Comparison of ENCODE assay signal across 1 cellular context in the genomic region with DNA sequence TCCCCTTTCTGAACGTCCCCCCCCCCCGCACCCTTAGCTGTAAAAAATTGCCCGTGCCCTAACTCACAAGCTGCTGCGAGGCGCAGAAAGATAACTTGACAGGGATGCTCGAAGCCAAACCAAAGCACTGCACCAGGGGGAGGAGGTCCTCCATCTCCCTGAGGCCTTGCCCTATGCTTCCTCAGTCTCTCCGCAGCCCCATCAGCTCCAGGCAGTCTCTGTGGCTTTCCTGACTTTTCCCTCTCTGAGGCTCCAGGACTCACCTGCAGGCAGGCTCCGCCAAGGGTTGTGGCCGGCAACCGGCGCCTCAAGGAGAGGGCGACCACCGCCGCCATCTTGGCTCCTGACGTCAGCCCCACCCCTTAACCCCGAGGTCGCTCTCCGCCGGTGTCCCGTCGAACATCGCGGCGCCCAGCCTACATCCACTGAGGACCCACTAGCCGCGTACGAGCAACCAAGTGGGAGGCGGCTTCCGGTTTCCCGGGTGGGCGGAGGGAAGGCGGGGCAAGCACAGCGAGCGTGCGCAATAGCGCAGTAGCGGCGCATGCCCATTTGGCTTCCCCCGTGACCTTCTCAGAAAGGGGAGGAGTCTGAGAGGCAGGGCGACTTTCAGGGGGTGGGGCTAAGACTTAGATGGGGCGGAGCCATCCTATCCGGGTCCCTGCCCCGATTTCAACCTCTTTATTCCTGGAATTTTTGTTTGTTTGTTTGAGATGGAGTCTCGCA.
A peak's percentile ranks its signal among the peaks of the same experiment; 100 is the strongest.
TF ChIP-seq lines count a peak whose summit lies in the region.

SDHB (minus strand) TSS at position 348 of the 726 bp plus-strand sequence; CDS start at position 335, 13 bp downstream.

TF ChIP-seq in H1, 55 proteins besides CTCF, POLR2A, EP300 and RAD21:
- no peak for TF ChIP-seq RXRA (IDR thresholded peaks at IDR 0.05; ENCODE audit: insufficient read depth, low read depth, low read length)
- TF ChIP-seq SAP30 (IDR thresholded peaks at IDR 0.05; ENCODE audit: insufficient read depth, insufficient replicate concordance, low read length): peak; percentile 79
- 0 out of 2 replicates have a peak, but pooled peaks have one; percentile 21 for TF ChIP-seq TBP (IDR thresholded peaks at IDR 0.05; ENCODE audit: low read depth, low read length)
- TF ChIP-seq RBBP5 (IDR thresholded peaks at IDR 0.05; ENCODE audit: borderline replicate concordance, low read depth, low read length): no peak
- TF ChIP-seq HDAC6 (IDR thresholded peaks at IDR 0.05; ENCODE audit: low read depth, low read length): no peak
- TF ChIP-seq NRF1 (IDR thresholded peaks at IDR 0.05; ENCODE audit: low read depth, low read length): peak; percentile 73
- no peak for TF ChIP-seq FOSL1 (IDR thresholded peaks at IDR 0.05; ENCODE audit: insufficient read depth, low read depth, low read length)
- no peak for TF ChIP-seq KDM1A (IDR thresholded peaks at IDR 0.05; ENCODE audit: borderline replicate concordance, low read length)
- TF ChIP-seq BACH1 (IDR thresholded peaks at IDR 0.05; ENCODE audit: low read length): peak; percentile 98
- peak; percentile 98 to 100 for TF ChIP-seq HDAC2 (IDR thresholded peaks at IDR 0.05; ENCODE audit: borderline replicate concordance in 1 of 2, low read depth in 2 of 2, low read length in 2 of 2)
- TF ChIP-seq CBX8 (IDR thresholded peaks at IDR 0.05; ENCODE audit: borderline replicate concordance, low read depth, low read length): no peak
- TF ChIP-seq RFX5 (IDR thresholded peaks at IDR 0.05; ENCODE audit: borderline replicate concordance, low read depth, low read length): no peak
- TF ChIP-seq, protein P1, sequence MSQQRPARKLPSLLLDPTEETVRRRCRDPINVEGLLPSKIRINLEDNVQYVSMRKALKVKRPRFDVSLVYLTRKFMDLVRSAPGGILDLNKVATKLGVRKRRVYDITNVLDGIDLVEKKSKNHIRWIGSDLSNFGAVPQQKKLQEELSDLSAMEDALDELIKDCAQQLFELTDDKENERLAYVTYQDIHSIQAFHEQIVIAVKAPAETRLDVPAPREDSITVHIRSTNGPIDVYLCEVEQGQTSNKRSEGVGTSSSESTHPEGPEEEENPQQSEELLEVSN (IDR thresholded peaks at IDR 0.05): no peak
- no peak for TF ChIP-seq GTF2F1 (IDR thresholded peaks at IDR 0.05; ENCODE audit: borderline replicate concordance, low read depth, low read length)
- TF ChIP-seq GABPA (IDR thresholded peaks at IDR 0.05; ENCODE audit: borderline replicate concordance, insufficient read depth, low read length): 0 out of 2 replicates have a peak, but pooled peaks have one; percentile 27
- TF ChIP-seq TEAD4 (IDR thresholded peaks at IDR 0.05; ENCODE audit: low read depth, low read length): no peak
- TF ChIP-seq ZNF274 (IDR thresholded peaks at IDR 0.05; ENCODE audit: borderline replicate concordance, extremely low read depth, low read length): no peak
- TF ChIP-seq EZH2 (IDR thresholded peaks at IDR 0.05; ENCODE audit: low read depth, low read length, severe bottlenecking): no peak
- TF ChIP-seq SIRT6 (IDR thresholded peaks at IDR 0.05; ENCODE audit: low read length): no peak
- no peak for TF ChIP-seq RNF2 (IDR thresholded peaks at IDR 0.05; ENCODE audit: borderline replicate concordance, low read depth, low read length, missing control alignments, poor library complexity, severe bottlenecking)
- TF ChIP-seq TAF1 (IDR thresholded peaks at IDR 0.05; ENCODE audit: low read depth, low read length): peak; percentile 80
- TF ChIP-seq NANOG (IDR thresholded peaks at IDR 0.05; ENCODE audit: insufficient read depth, low read depth, low read length, poor library complexity, severe bottlenecking): no peak
- TF ChIP-seq POLR2AphosphoS5 (IDR thresholded peaks at IDR 0.05; ENCODE audit: low read depth, low read length): peak; percentile 39; the same call in 1 of the 2 replicates
- no peak; the same call in 1 of the 2 replicates for TF ChIP-seq SP4 (IDR thresholded peaks at IDR 0.05; ENCODE audit: low read length)
- TF ChIP-seq MAFK (IDR thresholded peaks at IDR 0.05; ENCODE audit: low read depth, low read length): no peak
- TF ChIP-seq EGR1 (IDR thresholded peaks at IDR 0.05; ENCODE audit: borderline replicate concordance, low read depth, low read length): no peak
- TF ChIP-seq ASH2L (IDR thresholded peaks at IDR 0.05; ENCODE audit: low read length): peak; percentile 37
- TF ChIP-seq KDM4A (IDR thresholded peaks at IDR 0.05; ENCODE audit: low read depth, low read length, severe bottlenecking): no peak
- TF ChIP-seq, protein P2, sequence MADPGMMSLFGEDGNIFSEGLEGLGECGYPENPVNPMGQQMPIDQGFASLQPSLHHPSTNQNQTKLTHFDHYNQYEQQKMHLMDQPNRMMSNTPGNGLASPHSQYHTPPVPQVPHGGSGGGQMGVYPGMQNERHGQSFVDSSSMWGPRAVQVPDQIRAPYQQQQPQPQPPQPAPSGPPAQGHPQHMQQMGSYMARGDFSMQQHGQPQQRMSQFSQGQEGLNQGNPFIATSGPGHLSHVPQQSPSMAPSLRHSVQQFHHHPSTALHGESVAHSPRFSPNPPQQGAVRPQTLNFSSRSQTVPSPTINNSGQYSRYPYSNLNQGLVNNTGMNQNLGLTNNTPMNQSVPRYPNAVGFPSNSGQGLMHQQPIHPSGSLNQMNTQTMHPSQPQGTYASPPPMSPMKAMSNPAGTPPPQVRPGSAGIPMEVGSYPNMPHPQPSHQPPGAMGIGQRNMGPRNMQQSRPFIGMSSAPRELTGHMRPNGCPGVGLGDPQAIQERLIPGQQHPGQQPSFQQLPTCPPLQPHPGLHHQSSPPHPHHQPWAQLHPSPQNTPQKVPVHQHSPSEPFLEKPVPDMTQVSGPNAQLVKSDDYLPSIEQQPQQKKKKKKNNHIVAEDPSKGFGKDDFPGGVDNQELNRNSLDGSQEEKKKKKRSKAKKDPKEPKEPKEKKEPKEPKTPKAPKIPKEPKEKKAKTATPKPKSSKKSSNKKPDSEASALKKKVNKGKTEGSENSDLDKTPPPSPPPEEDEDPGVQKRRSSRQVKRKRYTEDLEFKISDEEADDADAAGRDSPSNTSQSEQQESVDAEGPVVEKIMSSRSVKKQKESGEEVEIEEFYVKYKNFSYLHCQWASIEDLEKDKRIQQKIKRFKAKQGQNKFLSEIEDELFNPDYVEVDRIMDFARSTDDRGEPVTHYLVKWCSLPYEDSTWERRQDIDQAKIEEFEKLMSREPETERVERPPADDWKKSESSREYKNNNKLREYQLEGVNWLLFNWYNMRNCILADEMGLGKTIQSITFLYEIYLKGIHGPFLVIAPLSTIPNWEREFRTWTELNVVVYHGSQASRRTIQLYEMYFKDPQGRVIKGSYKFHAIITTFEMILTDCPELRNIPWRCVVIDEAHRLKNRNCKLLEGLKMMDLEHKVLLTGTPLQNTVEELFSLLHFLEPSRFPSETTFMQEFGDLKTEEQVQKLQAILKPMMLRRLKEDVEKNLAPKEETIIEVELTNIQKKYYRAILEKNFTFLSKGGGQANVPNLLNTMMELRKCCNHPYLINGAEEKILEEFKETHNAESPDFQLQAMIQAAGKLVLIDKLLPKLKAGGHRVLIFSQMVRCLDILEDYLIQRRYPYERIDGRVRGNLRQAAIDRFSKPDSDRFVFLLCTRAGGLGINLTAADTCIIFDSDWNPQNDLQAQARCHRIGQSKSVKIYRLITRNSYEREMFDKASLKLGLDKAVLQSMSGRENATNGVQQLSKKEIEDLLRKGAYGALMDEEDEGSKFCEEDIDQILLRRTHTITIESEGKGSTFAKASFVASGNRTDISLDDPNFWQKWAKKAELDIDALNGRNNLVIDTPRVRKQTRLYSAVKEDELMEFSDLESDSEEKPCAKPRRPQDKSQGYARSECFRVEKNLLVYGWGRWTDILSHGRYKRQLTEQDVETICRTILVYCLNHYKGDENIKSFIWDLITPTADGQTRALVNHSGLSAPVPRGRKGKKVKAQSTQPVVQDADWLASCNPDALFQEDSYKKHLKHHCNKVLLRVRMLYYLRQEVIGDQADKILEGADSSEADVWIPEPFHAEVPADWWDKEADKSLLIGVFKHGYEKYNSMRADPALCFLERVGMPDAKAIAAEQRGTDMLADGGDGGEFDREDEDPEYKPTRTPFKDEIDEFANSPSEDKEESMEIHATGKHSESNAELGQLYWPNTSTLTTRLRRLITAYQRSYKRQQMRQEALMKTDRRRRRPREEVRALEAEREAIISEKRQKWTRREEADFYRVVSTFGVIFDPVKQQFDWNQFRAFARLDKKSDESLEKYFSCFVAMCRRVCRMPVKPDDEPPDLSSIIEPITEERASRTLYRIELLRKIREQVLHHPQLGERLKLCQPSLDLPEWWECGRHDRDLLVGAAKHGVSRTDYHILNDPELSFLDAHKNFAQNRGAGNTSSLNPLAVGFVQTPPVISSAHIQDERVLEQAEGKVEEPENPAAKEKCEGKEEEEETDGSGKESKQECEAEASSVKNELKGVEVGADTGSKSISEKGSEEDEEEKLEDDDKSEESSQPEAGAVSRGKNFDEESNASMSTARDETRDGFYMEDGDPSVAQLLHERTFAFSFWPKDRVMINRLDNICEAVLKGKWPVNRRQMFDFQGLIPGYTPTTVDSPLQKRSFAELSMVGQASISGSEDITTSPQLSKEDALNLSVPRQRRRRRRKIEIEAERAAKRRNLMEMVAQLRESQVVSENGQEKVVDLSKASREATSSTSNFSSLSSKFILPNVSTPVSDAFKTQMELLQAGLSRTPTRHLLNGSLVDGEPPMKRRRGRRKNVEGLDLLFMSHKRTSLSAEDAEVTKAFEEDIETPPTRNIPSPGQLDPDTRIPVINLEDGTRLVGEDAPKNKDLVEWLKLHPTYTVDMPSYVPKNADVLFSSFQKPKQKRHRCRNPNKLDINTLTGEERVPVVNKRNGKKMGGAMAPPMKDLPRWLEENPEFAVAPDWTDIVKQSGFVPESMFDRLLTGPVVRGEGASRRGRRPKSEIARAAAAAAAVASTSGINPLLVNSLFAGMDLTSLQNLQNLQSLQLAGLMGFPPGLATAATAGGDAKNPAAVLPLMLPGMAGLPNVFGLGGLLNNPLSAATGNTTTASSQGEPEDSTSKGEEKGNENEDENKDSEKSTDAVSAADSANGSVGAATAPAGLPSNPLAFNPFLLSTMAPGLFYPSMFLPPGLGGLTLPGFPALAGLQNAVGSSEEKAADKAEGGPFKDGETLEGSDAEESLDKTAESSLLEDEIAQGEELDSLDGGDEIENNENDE (IDR thresholded peaks at IDR 0.05; ENCODE audit: insufficient replicate concordance, low read length): no peak
- peak; percentile 90 for TF ChIP-seq KDM5A (IDR thresholded peaks at IDR 0.05; ENCODE audit: low read length)
- TF ChIP-seq BCL11A (IDR thresholded peaks at IDR 0.05; ENCODE audit: low read depth in 2 of 2, low read length in 2 of 2): no peak
- TF ChIP-seq POU5F1 (IDR thresholded peaks at IDR 0.05; ENCODE audit: low read depth, low read length): no peak
- TF ChIP-seq TAF7 (optimal IDR thresholded peaks at IDR 0.05; ENCODE audit: borderline replicate concordance, low read depth, low read length): peak; percentile 80
- no peak for TF ChIP-seq SIX5 (IDR thresholded peaks at IDR 0.05; ENCODE audit: low read depth, low read length)
- no peak for TF ChIP-seq CHD1 (IDR thresholded peaks at IDR 0.05; ENCODE audit: low read depth, low read length)
- TF ChIP-seq CBX5 (IDR thresholded peaks at IDR 0.05; ENCODE audit: low read depth, low read length): no peak
- TF ChIP-seq, protein P3, sequence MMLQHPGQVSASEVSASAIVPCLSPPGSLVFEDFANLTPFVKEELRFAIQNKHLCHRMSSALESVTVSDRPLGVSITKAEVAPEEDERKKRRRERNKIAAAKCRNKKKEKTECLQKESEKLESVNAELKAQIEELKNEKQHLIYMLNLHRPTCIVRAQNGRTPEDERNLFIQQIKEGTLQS (IDR thresholded peaks at IDR 0.05; ENCODE audit: insufficient read depth, low read depth, low read length): 0 out of 2 replicates have a peak, but pooled peaks have one; percentile 5
- TF ChIP-seq, protein P4, sequence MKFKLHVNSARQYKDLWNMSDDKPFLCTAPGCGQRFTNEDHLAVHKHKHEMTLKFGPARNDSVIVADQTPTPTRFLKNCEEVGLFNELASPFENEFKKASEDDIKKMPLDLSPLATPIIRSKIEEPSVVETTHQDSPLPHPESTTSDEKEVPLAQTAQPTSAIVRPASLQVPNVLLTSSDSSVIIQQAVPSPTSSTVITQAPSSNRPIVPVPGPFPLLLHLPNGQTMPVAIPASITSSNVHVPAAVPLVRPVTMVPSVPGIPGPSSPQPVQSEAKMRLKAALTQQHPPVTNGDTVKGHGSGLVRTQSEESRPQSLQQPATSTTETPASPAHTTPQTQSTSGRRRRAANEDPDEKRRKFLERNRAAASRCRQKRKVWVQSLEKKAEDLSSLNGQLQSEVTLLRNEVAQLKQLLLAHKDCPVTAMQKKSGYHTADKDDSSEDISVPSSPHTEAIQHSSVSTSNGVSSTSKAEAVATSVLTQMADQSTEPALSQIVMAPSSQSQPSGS (IDR thresholded peaks at IDR 0.05; ENCODE audit: low read length): no peak
- TF ChIP-seq SP1 (IDR thresholded peaks at IDR 0.05; ENCODE audit: low read depth, low read length): peak; percentile 55; the same call in 1 of the 2 replicates
- no peak for TF ChIP-seq SRF (IDR thresholded peaks at IDR 0.05; ENCODE audit: low read depth, low read length)
- TF ChIP-seq SP2 (IDR thresholded peaks at IDR 0.05; ENCODE audit: low read length): 0 out of 2 replicates have a peak, but pooled peaks have one; percentile 13
- peak; percentile 90 for TF ChIP-seq PHF8 (conservative IDR thresholded peaks at IDR 0.05; ENCODE audit: low read depth, low read length)
- peak; percentile 98 for TF ChIP-seq YY1 (IDR thresholded peaks at IDR 0.05; ENCODE audit: low read depth, low read length)
- peak; percentile 84 for TF ChIP-seq CREB1 (IDR thresholded peaks at IDR 0.05)
- no peak for TF ChIP-seq CTBP2 (IDR thresholded peaks at IDR 0.05; ENCODE audit: borderline replicate concordance, insufficient read depth, insufficient read length, low read length)
- TF ChIP-seq CHD2 (IDR thresholded peaks at IDR 0.05; ENCODE audit: low read length): no peak
- no peak for TF ChIP-seq BRCA1 (IDR thresholded peaks at IDR 0.05; ENCODE audit: low read depth, low read length)
- TF ChIP-seq SUZ12 (IDR thresholded peaks at IDR 0.05; ENCODE audit: low read length): no peak; the same call in 1 of the 2 replicates
- peak; percentile 63 for TF ChIP-seq JUND (IDR thresholded peaks at IDR 0.05; ENCODE audit: low read length)
- no peak for TF ChIP-seq JUN (IDR thresholded peaks at IDR 0.05; ENCODE audit: low read depth, low read length)
- TF ChIP-seq, protein P5, sequence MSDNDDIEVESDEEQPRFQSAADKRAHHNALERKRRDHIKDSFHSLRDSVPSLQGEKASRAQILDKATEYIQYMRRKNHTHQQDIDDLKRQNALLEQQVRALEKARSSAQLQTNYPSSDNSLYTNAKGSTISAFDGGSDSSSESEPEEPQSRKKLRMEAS (IDR thresholded peaks at IDR 0.05): no peak
- 0 out of 4 replicates have a peak, but pooled peaks of 1 of the 2 experiments have one; percentile 79 for TF ChIP-seq SIN3A (conservative IDR thresholded peaks at IDR 0.05 in 1 of 2, IDR thresholded peaks at IDR 0.05 in 1 of 2; ENCODE audit: low read depth in 1 of 2, low read length in 2 of 2)
- TF ChIP-seq, protein P6, sequence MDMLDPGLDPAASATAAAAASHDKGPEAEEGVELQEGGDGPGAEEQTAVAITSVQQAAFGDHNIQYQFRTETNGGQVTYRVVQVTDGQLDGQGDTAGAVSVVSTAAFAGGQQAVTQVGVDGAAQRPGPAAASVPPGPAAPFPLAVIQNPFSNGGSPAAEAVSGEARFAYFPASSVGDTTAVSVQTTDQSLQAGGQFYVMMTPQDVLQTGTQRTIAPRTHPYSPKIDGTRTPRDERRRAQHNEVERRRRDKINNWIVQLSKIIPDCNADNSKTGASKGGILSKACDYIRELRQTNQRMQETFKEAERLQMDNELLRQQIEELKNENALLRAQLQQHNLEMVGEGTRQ (IDR thresholded peaks at IDR 0.05; ENCODE audit: low read length): peak; percentile 53; the same call in 1 of the 2 replicates
- no peak for TF ChIP-seq CEBPB (IDR thresholded peaks at IDR 0.05; ENCODE audit: low read depth, low read length)
- TF ChIP-seq TCF12 (IDR thresholded peaks at IDR 0.05; ENCODE audit: low read depth, low read length): no peak
